ENCODE assay signal across 2 cellular contexts in the genomic region with DNA sequence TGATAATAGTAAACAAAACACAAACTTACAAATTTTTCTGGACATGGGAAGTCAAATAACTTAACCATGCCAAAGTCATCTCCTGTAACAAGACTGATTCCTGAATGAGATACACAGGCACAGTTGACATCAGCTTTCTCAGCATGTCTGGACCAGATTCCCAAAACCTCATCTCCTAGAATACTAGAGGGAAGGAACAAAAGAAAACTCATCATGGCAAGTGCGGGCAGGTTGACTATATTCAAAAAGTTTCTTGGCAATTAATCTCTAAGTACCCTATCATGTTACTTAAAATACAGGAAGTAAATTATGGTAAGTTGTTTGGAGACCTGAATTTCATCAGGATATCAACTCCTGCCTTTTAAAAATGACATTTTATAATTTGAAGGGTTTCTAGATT.
TF ChIP-seq lines count a peak whose summit lies in the region.

No MANE protein-coding gene starts in this region.

TF ChIP-seq in HEK293, 187 proteins besides CTCF, POLR2A, EP300 and RAD21 (continued from another document):
- TF ChIP-seq, protein P1, sequence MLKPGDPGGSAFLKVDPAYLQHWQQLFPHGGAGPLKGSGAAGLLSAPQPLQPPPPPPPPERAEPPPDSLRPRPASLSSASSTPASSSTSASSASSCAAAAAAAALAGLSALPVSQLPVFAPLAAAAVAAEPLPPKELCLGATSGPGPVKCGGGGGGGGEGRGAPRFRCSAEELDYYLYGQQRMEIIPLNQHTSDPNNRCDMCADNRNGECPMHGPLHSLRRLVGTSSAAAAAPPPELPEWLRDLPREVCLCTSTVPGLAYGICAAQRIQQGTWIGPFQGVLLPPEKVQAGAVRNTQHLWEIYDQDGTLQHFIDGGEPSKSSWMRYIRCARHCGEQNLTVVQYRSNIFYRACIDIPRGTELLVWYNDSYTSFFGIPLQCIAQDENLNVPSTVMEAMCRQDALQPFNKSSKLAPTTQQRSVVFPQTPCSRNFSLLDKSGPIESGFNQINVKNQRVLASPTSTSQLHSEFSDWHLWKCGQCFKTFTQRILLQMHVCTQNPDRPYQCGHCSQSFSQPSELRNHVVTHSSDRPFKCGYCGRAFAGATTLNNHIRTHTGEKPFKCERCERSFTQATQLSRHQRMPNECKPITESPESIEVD (tag by site-specific recombination; IDR thresholded peaks at IDR 0.05) = peak; percentile 18; the same call in 1 of the 2 replicates
- TF ChIP-seq SP7 (tag by site-specific recombination; IDR thresholded peaks at IDR 0.05) = 0 out of 2 replicates have a peak, but pooled peaks have one; percentile 3

TF ChIP-seq in IMR-90, 13 proteins besides CTCF, POLR2A, EP300 and RAD21 (continued from another document):
- TF ChIP-seq, protein P2, sequence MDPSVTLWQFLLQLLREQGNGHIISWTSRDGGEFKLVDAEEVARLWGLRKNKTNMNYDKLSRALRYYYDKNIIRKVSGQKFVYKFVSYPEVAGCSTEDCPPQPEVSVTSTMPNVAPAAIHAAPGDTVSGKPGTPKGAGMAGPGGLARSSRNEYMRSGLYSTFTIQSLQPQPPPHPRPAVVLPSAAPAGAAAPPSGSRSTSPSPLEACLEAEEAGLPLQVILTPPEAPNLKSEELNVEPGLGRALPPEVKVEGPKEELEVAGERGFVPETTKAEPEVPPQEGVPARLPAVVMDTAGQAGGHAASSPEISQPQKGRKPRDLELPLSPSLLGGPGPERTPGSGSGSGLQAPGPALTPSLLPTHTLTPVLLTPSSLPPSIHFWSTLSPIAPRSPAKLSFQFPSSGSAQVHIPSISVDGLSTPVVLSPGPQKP (IDR thresholded peaks at IDR 0.05; ENCODE audit: borderline replicate concordance, low read depth, low read length) = no peak
- no peak for TF ChIP-seq SMC3 (IDR thresholded peaks at IDR 0.05; ENCODE audit: low read depth, low read length)
- TF ChIP-seq NFE2L2 (IDR thresholded peaks at IDR 0.05; ENCODE audit: low read depth, low read length) = no peak
